Comparison of ENCODE assay signal across 9 cellular contexts in genomic region chr9:20604561-20604960, GRCh38. TPM values are rescaled to one million over a fixed set of nuclear protein-coding genes. Genes with fewer than 3 reads are reported as not detected.
A peak's percentile ranks its signal among the peaks of the same experiment; 100 is the strongest.
DNase-seq lines count a peak whose midpoint lies in the region; ATAC-seq and TF ChIP-seq lines count a peak whose summit lies in the region.
"Had no signal": no experiment of that assay in that cellular context is flagged by ENCODE, and none has a peak within 500 bp of the region (broad histone marks: within the 10 kb centered on the region; RNA-seq: fewer than 3 reads in every experiment).

No MANE protein-coding gene starts in this region.

- DNase-seq in EH (ENCODE audit: low read depth), result peak; percentile 52
- peak; percentile 42 for DNase-seq in KG1 (lab: John Stamatoyannopoulos, UW)
- peak; percentile 51 for DNase-seq in fibroblast of pulmonary artery (ENCODE audit: low read depth)
- DNase-seq in uterus, result no peak
- no peak for DNase-seq in medulla oblongata (ENCODE audit: extremely low spot score)
- DNase-seq in COLO829 (ENCODE audit: low spot score), result no peak
- DNase-seq in NCI-H1436 (lab: John Stamatoyannopoulos, UW), result no peak
- DNase-seq: stimulated activated naive B cell treated with anti-CD40 and anti-IgM and Interleukin-4, amounts not matched to agents 10 μg/mL and 1 μg/mL and 100 μg/mL, for 72 hours had no signal

- peak; percentile 86 for ATAC-seq in GM21367 (IDR thresholded peaks at IDR 0.05; ENCODE audit: unreplicated experiment)

- H3K36me3 ChIP-seq in uterus, result no peaks in the 10 kb centered on the region

- H3K27ac ChIP-seq in uterus, result peak overlapping the region; percentile 55 to 73

- no peaks in the 10 kb centered on the region for H3K27me3 ChIP-seq in uterus

- intact Hi-C loops in uterus (cut with DNase I; ENCODE audit: low total_unique reads), result no loop called here

- TF ChIP-seq CTCF in fibroblast of pulmonary artery (IDR thresholded peaks at IDR 0.05; ENCODE audit: low read length, missing control alignments) (no peak), uterus (IDR thresholded peaks at IDR 0.05) (no peak)

- no peaks in the 10 kb centered on the region for H3K4me1 ChIP-seq in uterus

- H3K9me3 ChIP-seq in uterus, result no peaks in the 10 kb centered on the region

- no peak for TF ChIP-seq POLR2A in uterus (IDR thresholded peaks at IDR 0.05)

- H3K4me3 ChIP-seq in fibroblast of pulmonary artery (replicated peaks; ENCODE audit: low read depth, low read length), result peak overlapping the region; percentile 42
- peak overlapping the region; percentile 5 to 14 for H3K4me3 ChIP-seq in uterus

RNA-seq across cellular contexts. Expression of gene MLLT3, which starts 17.7 kb away (rescaled TPM):
- total RNA-seq in uterus, result 10 to 100 TPM in 3 of 4 donors, 1 to 10 TPM in 1; 2.1 to 30.4 (median 14.0) TPM

Comparison
In these comparisons a context has a peak if more than half of its experiments do, and no peak if none do; other contexts are left out.
1. DNase-seq: peak in EH (single experiment), KG1 (single experiment) and fibroblast of pulmonary artery (single experiment); none in uterus (0 of 2), medulla oblongata (single experiment), COLO829 (single experiment) and NCI-H1436 (single experiment).